Comparison of ENCODE assay signal across 23 cellular contexts in genomic region chr22:37369536-37369935, GRCh38.
"Had no signal": no experiment of that assay in that cellular context is flagged by ENCODE, and none has a peak within 500 bp of the region (broad histone marks: within the 10 kb centered on the region; RNA-seq: fewer than 3 reads in every experiment).

No MANE protein-coding gene starts in this region.

- H3K4me1 ChIP-seq: pancreas, psoas muscle, suprapubic skin, tibial nerve had no signal

- H3K36me3 ChIP-seq: pancreas, suprapubic skin, tibial nerve had no signal

- DNase-seq: activated CD4-positive, alpha-beta T cell treated with anti-CD3 and anti-CD28 coated beads for 1 hour; activated CD4-positive, alpha-beta T cell treated with anti-CD3 and anti-CD28 coated beads, Interleukin-2, amount 50 U/mL, for 1 hour; activated CD8-positive, alpha-beta memory T cell treated with anti-CD3 and anti-CD28 coated beads, Interleukin-2, amount 10 ng/mL, durations not matched to agents 7 days and 5 days; activated CD8-positive, alpha-beta T cell treated with anti-CD3 and anti-CD28 coated beads, Interleukin-2, amount 10 ng/mL, durations not matched to agents 7 days and 5 days; activated naive CD8-positive, alpha-beta T cell treated with anti-CD3 and anti-CD28 coated beads, Interleukin-2, amount 50 U/mL, for 24 hours; activated T-cell treated with anti-CD3 and anti-CD28 coated beads, Interleukin-2, amount 50 U/mL, for 48 hours; caudate nucleus; cortex of kidney; foreskin fibroblast; hippocampal formation; left ventricle myocardium superior; nephron progenitor cell; nucleus accumbens; pancreas; stimulated activated CD4-positive, alpha-beta T cell treated with anti-CD3 and anti-CD28 coated beads, Interleukin-1b, Interleukin-23, amount 100 ng/mL, for 48 hours; stimulated activated CD4-positive, alpha-beta T cell treated with anti-CD3 and anti-CD28 coated beads, Interleukin-4, amount 100 ng/mL, for 4 hours; stimulated activated CD8-positive, alpha-beta memory T cell treated with anti-CD3 and anti-CD28 coated beads, Interleukin-4, amount 100 ng/mL, for 48 hours; T1000 had no signal

- H3K9me3 ChIP-seq: mucosa of descending colon, pancreas, psoas muscle, suprapubic skin, tibial nerve had no signal

- H3K27ac ChIP-seq: pancreas, psoas muscle, suprapubic skin, tibial nerve had no signal

- H3K27me3 ChIP-seq: pancreas had no signal

- H3K4me2 ChIP-seq: smooth muscle cell had no signal

- H3K4me3 ChIP-seq: mucosa of descending colon, pancreas, psoas muscle, smooth muscle cell, suprapubic skin, tibial nerve had no signal
